8 cellular contexts compared by ENCODE assay signal in genomic region chr1:66331641-66332523, GRCh38.
DNase-seq lines count a peak whose midpoint lies in the region; ATAC-seq, FAIRE-seq and TF ChIP-seq lines count a peak whose summit lies in the region.

No MANE protein-coding gene starts in this region.

- no peaks in the 10 kb centered on the region for H3K36me3 ChIP-seq in SU-DHL-6 (ENCODE audit: low read length)
- H3K36me3 ChIP-seq in mammary epithelial cell (ENCODE audit: insufficient read depth, low read length), result no peaks in the 10 kb centered on the region
- no peaks in the 10 kb centered on the region for H3K36me3 ChIP-seq in small intestine (ENCODE audit: control insufficient read depth in 2 of 2, insufficient read depth in 2 of 2, low read length in 2 of 2)

- in situ Hi-C loops in mammary epithelial cell (cut with MboI; ENCODE audit: low sequenced_read_pairs in 2 of 2), result no loop called here

- WGBS in mammary epithelial cell (ENCODE audit: low coverage, missing lambda C conversion rate), result 6% methylated on average over 16 of the region's 17 CpGs
- 1 to 2% (median 2%) methylated on average over 17 of the region's 17 CpGs for WGBS in small intestine, 3 donors

- CTCF ChIA-PET in mammary epithelial cell (lab: Charles Lee; ENCODE audit: low non-redundant PET), result interaction anchor here (0.6 kb wide), 1 partner anchor 1182 kb away, joined by 4 read pairs; no protein-coding TSS in a partner anchor

- TF ChIP-seq CTCF in SU-DHL-6 (IDR thresholded peaks at IDR 0.05; ENCODE audit: insufficient read depth, low read length, poor library complexity, severe bottlenecking), result no peak
- peak in 1 of 2 donors; percentile 21 for TF ChIP-seq CTCF in mammary epithelial cell (conservative IDR thresholded peaks at IDR 0.05 in 1 of 2, IDR thresholded peaks at IDR 0.05 in 1 of 2; ENCODE audit: extremely low read depth in 1 of 2, insufficient read depth in 1 of 2, low read depth in 1 of 2, low read length in 2 of 2)

- ATAC-seq in HG02588 (IDR thresholded peaks at IDR 0.05; ENCODE audit: unreplicated experiment), result peak; percentile 28
- no peak for ATAC-seq in GM19328 (IDR thresholded peaks at IDR 0.05; ENCODE audit: unreplicated experiment)

- H3K27me3 ChIP-seq in SU-DHL-6 (ENCODE audit: low read length), result no peaks in the 10 kb centered on the region; the same call in 1 of the 2 replicates
- H3K27me3 ChIP-seq in mammary epithelial cell (ENCODE audit: insufficient read depth, low read length), result peaks cover 2% of the 10 kb centered on the region
- no peaks in the 10 kb centered on the region for H3K27me3 ChIP-seq in small intestine (ENCODE audit: control insufficient read depth in 2 of 2, insufficient read depth in 2 of 2, low read length in 2 of 2)

- intact Hi-C loops in mammary epithelial cell (cut with micrococcal nuclease), result loop anchor here (1.0 kb wide), 1 partner anchor 61 kb away; no protein-coding TSS in a partner anchor

- H3F3A ChIP-seq in SU-DHL-6 (ENCODE audit: insufficient read depth), result no peaks in the 10 kb centered on the region

- no peak overlapping the region for H2AFZ ChIP-seq in SU-DHL-6 (ENCODE audit: low read depth, low read length, severe bottlenecking)
- H2AFZ ChIP-seq in mammary epithelial cell (ENCODE audit: low read depth, low read length), result peak overlapping the region; percentile 77

- H3K27ac ChIP-seq in SU-DHL-6 (ENCODE audit: low read depth, low read length) (no peak overlapping the region), mammary epithelial cell (ENCODE audit: insufficient read depth, low read depth, low read length) (no peak overlapping the region), small intestine (ENCODE audit: low read depth in 1 of 2, low read length in 1 of 2) (peak overlapping the region; percentile 43 to 96)

- no peaks in the 10 kb centered on the region for H3K9me2 ChIP-seq in SU-DHL-6 (replicated peaks; ENCODE audit: insufficient read depth, low read length)

- no TSS peak for BruUV-seq in mammary epithelial cell (replicated peaks; lab: Mats Ljungman, UMichigan)

- H3K4me1 ChIP-seq in mammary epithelial cell (ENCODE audit: insufficient read depth, low read length) (peaks cover 14% of the 10 kb centered on the region), small intestine (ENCODE audit: control insufficient read depth in 2 of 2, insufficient read depth in 1 of 2, low read depth in 1 of 2, low read length in 1 of 2) (peaks cover 0 to 4% of the 10 kb centered on the region in 2 donors)

- H4K20me1 ChIP-seq in SU-DHL-6 (ENCODE audit: low read depth, low read length) (no peaks in the 10 kb centered on the region), mammary epithelial cell (ENCODE audit: insufficient read depth, low read length) (no peaks in the 10 kb centered on the region)

- DNase-seq in EL (peak; percentile 91), mammary epithelial cell (peak; percentile 75), iPS-NIHi11 (ENCODE audit: low spot score) (peak; percentile 63), small intestine (peak; percentile 25), cerebellum (ENCODE audit: low spot score) (no peak)

- dilution Hi-C loops in mammary epithelial cell (cut with HindIII; ENCODE audit: low sequenced_read_pairs), result no loop called here

- H3K79me2 ChIP-seq in SU-DHL-6 (ENCODE audit: insufficient read depth, low read length) (no peaks in the 10 kb centered on the region), mammary epithelial cell (ENCODE audit: insufficient read depth, low read length) (no peaks in the 10 kb centered on the region)

- H3K4me2 ChIP-seq in SU-DHL-6 (ENCODE audit: low read depth, low read length, poor library complexity, severe bottlenecking), result peak overlapping the region; percentile 20
- peak overlapping the region; percentile 68 for H3K4me2 ChIP-seq in mammary epithelial cell (ENCODE audit: insufficient read depth, low read depth, low read length)

- H3K4me3 ChIP-seq in SU-DHL-6 (ENCODE audit: insufficient read depth, low read length, poor library complexity, severe bottlenecking) (no peak overlapping the region), mammary epithelial cell (replicated peaks in 1 of 3; ENCODE audit: insufficient read depth in 1 of 3, low read depth in 2 of 3, low read length in 3 of 3) (peak overlapping the region; percentile 7 to 27 (median 19)), small intestine (ENCODE audit: low read depth in 1 of 2, low read length in 2 of 2) (peak overlapping the region; percentile 49 to 62)

- H3K9me3 ChIP-seq in SU-DHL-6 (ENCODE audit: insufficient read depth, low read length) (no peaks in the 10 kb centered on the region), mammary epithelial cell (replicated peaks; ENCODE audit: insufficient read depth, low read length) (no peaks in the 10 kb centered on the region), small intestine (ENCODE audit: control insufficient read depth, low read depth) (no peaks in the 10 kb centered on the region)

- H3K9ac ChIP-seq in SU-DHL-6 (ENCODE audit: low read length), result no peak overlapping the region
- H3K9ac ChIP-seq in mammary epithelial cell (ENCODE audit: insufficient read depth, low read length), result no peak overlapping the region

- no peak for FAIRE-seq in small intestine (lab: Jason Lieb, UNC)

Comparison
In these comparisons a context has a peak if more than half of its experiments do, and no peak if none do; other contexts are left out.
1. H3K27ac ChIP-seq: peak in small intestine (2 of 2); none in SU-DHL-6 (single experiment) and mammary epithelial cell (single experiment).